ENCODE assay signal across 10 cellular contexts in the genomic region with DNA sequence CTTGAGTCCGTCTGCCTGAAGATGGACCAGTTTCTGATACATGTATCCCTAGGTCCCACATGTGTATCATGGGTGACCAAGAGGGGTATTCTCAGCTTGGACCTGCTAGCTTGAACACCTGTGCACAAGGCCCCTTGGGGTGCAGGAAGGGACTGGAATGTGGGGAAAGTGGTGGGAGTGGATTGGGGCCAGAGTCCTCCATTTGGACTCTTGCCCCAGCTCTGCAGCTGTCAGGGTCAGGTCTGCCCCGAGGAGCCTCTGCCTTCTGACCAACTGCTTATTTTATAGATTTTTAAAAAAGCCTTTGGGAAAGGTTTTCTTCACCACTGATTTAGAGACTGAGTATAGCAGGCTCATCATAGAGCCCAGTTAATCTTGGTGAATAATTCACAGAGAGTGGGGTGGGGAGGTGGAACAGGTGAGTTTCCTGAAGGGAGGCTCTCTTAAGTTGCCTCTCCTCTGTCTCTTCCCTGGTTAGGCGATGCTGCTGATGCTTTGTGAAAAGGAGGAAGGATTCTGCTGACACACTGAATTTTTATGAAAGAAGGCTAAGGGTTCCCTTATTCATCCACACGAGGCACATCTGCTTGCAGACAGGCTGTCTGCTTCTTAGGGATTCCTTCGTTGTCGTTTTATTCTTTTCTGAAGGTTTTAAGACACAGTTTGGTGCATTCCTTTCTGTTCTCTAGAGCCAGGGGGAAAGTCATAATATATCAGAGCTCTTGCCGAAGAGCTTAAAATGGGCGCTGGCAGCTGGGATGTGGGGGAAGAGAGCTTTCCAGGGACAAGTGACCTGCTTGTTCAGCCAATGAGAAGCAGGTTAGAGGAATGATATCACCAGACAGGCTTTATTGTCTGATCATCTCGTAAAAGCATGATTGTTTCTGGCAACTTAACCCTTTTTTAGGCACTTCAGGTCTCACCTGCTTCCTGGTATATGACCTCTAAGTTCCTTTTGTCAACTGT. TPM values are rescaled to one million over a fixed set of nuclear protein-coding genes. Genes with fewer than 3 reads are reported as not detected.
DNase-seq lines count a peak whose midpoint lies in the region; ATAC-seq, FAIRE-seq and TF ChIP-seq lines count a peak whose summit lies in the region.
"Had no signal": no experiment of that assay in that cellular context is flagged by ENCODE, and none has a peak within 500 bp of the region (broad histone marks: within the 10 kb centered on the region; RNA-seq: fewer than 3 reads in every experiment).

No MANE protein-coding gene starts in this region.

- FAIRE-seq in A549 (lab: Jason Lieb, UNC): no peak
- no peak for FAIRE-seq in urothelium cell line (lab: Jason Lieb, UNC)

- TF ChIP-seq POLR2A in A549 (IDR thresholded peaks at IDR 0.05; ENCODE audit: low read length) (no peak), gastroesophageal sphincter (IDR thresholded peaks at IDR 0.05) (no peak)

- no peak overlapping the region for H3K4me3 ChIP-seq in A549
- H3K4me3 ChIP-seq in gastroesophageal sphincter: no peak overlapping the region

- H3K4me1 Mint-ChIP-seq in activated T-helper 17 cell treated with anti-CD3 and anti-CD28 coated beads, Interleukin-2, amount 50 U/mL, for 72 hours: peaks cover 29% of the 10 kb centered on the region

- TF ChIP-seq EP300 in A549 (IDR thresholded peaks at IDR 0.05) (no peak), gastroesophageal sphincter (IDR thresholded peaks at IDR 0.05) (no peak)

- no peak overlapping the region for H3K4me2 ChIP-seq in A549

- H3K27me3 Mint-ChIP-seq in activated T-helper 17 cell treated with anti-CD3 and anti-CD28 coated beads, Interleukin-2, amount 50 U/mL, for 72 hours: no peaks in the 10 kb centered on the region
- H3K27me3 Mint-ChIP-seq: CD4-positive, alpha-beta memory T cell had no signal

- no peak for DNase-seq in A549 (ENCODE audit: low read depth in 1 of 2, low spot score in 1 of 2)
- DNase-seq in NCI-H1105 treated with DMSO at 0.1 percent for 48 hours (lab: John Stamatoyannopoulos, UW): peak; percentile 87
- no peak for DNase-seq in left lobe of liver (ENCODE audit: low spot score)
- no peak for DNase-seq in urothelium cell line (ENCODE audit: low spot score)
- DNase-seq: activated CD4-positive, CD25-positive, alpha-beta regulatory T cell treated with anti-CD3 and anti-CD28 coated beads, Interleukin-2, amount 50 U/mL, for 72 hours; CD4-positive, alpha-beta memory T cell had no signal

- TF ChIP-seq CTCF in A549 (IDR thresholded peaks at IDR 0.05) (no peak), gastroesophageal sphincter (IDR thresholded peaks at IDR 0.05) (no peak)

- H3K4me3 Mint-ChIP-seq in activated T-helper 17 cell treated with anti-CD3 and anti-CD28 coated beads, Interleukin-2, amount 50 U/mL, for 72 hours: no peak overlapping the region

- peaks cover 34% of the 10 kb centered on the region for H3K36me3 Mint-ChIP-seq in activated T-helper 17 cell treated with anti-CD3 and anti-CD28 coated beads, Interleukin-2, amount 50 U/mL, for 72 hours (ENCODE audit: low read depth)

- H3K27ac Mint-ChIP-seq in activated T-helper 17 cell treated with anti-CD3 and anti-CD28 coated beads, Interleukin-2, amount 50 U/mL, for 72 hours: peak overlapping the region; percentile 33

- no peaks in the 10 kb centered on the region for H3K9me3 Mint-ChIP-seq in activated T-helper 17 cell treated with anti-CD3 and anti-CD28 coated beads, Interleukin-2, amount 50 U/mL, for 72 hours
- H3K9me3 Mint-ChIP-seq: CD4-positive, alpha-beta memory T cell had no signal

- ATAC-seq in A549 (no peak), left lobe of liver (peak; percentile 66), HG03095 (IDR thresholded peaks at IDR 0.05; ENCODE audit: unreplicated experiment) (no peak), GM21515 (IDR thresholded peaks at IDR 0.05; ENCODE audit: unreplicated experiment) (no peak), gastroesophageal sphincter (no peak)
- ATAC-seq in activated T-helper 17 cell treated with anti-CD3 and anti-CD28 coated beads, Interleukin-2, amount 50 U/mL, for 72 hours (replicated peaks): no peak

- no peaks in the 10 kb centered on the region for H3K27me3 ChIP-seq in gastroesophageal sphincter

- H3K9me3 ChIP-seq in A549 (no peaks in the 10 kb centered on the region), gastroesophageal sphincter (no peaks in the 10 kb centered on the region)

- CTCF ChIA-PET in A549 (lab: Yijun Ruan, JAX): interaction anchor here (1.5 kb wide), 1 partner anchor 139 kb away, joined by 5 read pairs; no protein-coding TSS in a partner anchor

- peaks cover 0 to 25% of the 10 kb centered on the region in 2 donors for H3K36me3 ChIP-seq in gastroesophageal sphincter

- TF ChIP-seq RAD21 in A549 (conservative IDR thresholded peaks at IDR 0.05 in 1 of 2, IDR thresholded peaks at IDR 0.05 in 1 of 2): no peak

- POLR2A ChIA-PET in A549 (lab: Yijun Ruan, JAX): no interaction called here

- H3K27ac ChIP-seq in A549: no peak overlapping the region
- no peak overlapping the region for H3K27ac ChIP-seq in gastroesophageal sphincter

- peaks cover 8% of the 10 kb centered on the region; the same call in 2 of the 3 replicates for H3K4me1 ChIP-seq in A549
- H3K4me1 ChIP-seq in gastroesophageal sphincter: peaks cover 3 to 23% (median 8%) of the 10 kb centered on the region in 3 donors

- 80% methylated on average over 9 of the region's 9 CpGs for WGBS in A549 (ENCODE audit: missing lambda C conversion rate)
- 15 to 31% methylated on average over 3 to 5 of the region's 9 CpGs for WGBS in gastroesophageal sphincter (ENCODE audit: low coverage in 1 of 2), 2 donors

TF ChIP-seq in A549, 52 proteins besides CTCF, POLR2A, EP300 and RAD21:
- TF ChIP-seq SMC3 (IDR thresholded peaks at IDR 0.05) (no peak), MAFK (IDR thresholded peaks at IDR 0.05; ENCODE audit: partially characterized antibody) (peak; percentile 85), NFE2L2 (conservative IDR thresholded peaks at IDR 0.05; ENCODE audit: low read length) (no peak), KDM1A (IDR thresholded peaks at IDR 0.05; ENCODE audit: low read depth) (no peak), JUNB (IDR thresholded peaks at IDR 0.05) (no peak)

RNA-seq across cellular contexts. Expression of a gene that starts 19.9 kb away (rescaled TPM):
- polyA plus RNA-seq in A549 (2011; rRNA removed): 70.4 and 102 TPM in 2 replicates
- 20.3 and 20.4 TPM in 2 replicates for polyA plus RNA-seq in A549 (2012; cell fraction: cytosol; rRNA removed)
- 11.3 and 21.5 TPM in 2 replicates for polyA plus RNA-seq in A549 (2012; cell fraction: nucleus; rRNA removed)
- 19.3 to 23.7 TPM (median 20.9 TPM) in 3 replicates for polyA plus RNA-seq in A549 (2017; fragmentation: RNase III; extraction: RNeasy Plus Mini Kit Qiagen cat#74134 plus additional on column Dnase treatment)
- 91.7 and 113 TPM in 2 replicates for polyA minus RNA-seq in A549 (2011; rRNA and poly(A)+ RNA removed)
- total RNA-seq in activated T-helper 17 cell treated with anti-CD3 and anti-CD28 coated beads, Interleukin-2, amount 50 U/mL, for 72 hours: 10 to 100 TPM; 14.3 to 17.7 TPM
- total RNA-seq in left lobe of liver: 30.8 TPM
- 10 to 100 TPM; 35.6 to 70.6 (median 43.2) TPM for total RNA-seq in gastroesophageal sphincter
